ENCODE assay signal across 14 cellular contexts in genomic region chr1:232472485-232473041, GRCh38.
A peak's percentile ranks its signal among the peaks of the same experiment; 100 is the strongest.
DNase-seq lines count a peak whose midpoint lies in the region; ATAC-seq and TF ChIP-seq lines count a peak whose summit lies in the region.
"Had no signal": no experiment of that assay in that cellular context is flagged by ENCODE, and none has a peak within 500 bp of the region (broad histone marks: within the 10 kb centered on the region; RNA-seq: fewer than 3 reads in every experiment).

No MANE protein-coding gene starts in this region.

- H3K27ac Mint-ChIP-seq in nephron progenitor cell, result peak overlapping the region; percentile 10
- H3K27ac Mint-ChIP-seq in activated CD8-positive, alpha-beta T cell treated with anti-CD3 and anti-CD28 coated beads for 36 hours, result no peak overlapping the region
- H3K27ac Mint-ChIP-seq: activated naive CD8-positive, alpha-beta T cell; CD14-positive monocyte had no signal

- H3K9ac ChIP-seq in NT2/D1 (ENCODE audit: insufficient read length, low read depth), result no peak overlapping the region

- WGBS in esophagus squamous epithelium, 2 donors, result 61 to 66% methylated on average over 3 of the region's 3 CpGs

- DNase-seq in GM04503 (ENCODE audit: low read depth) (peak; percentile 47), NT2/D1 (ENCODE audit: low read depth, low spot score) (peak; percentile 44), esophagus squamous epithelium (lab: John Stamatoyannopoulos, UW) (no peak), nephron progenitor cell (no peak), ecto neural progenitor cell (ENCODE audit: low spot score) (no peak), dorsolateral prefrontal cortex (no peak)
- no peak for DNase-seq in activated CD8-positive, alpha-beta T cell treated with anti-CD3 and anti-CD28 coated beads for 36 hours
- DNase-seq: GDM1, NCI-H1105 treated with DMSO at 0.1 percent for 48 hours, NCI-H524 treated with DMSO at 0.1 percent for 48 hours had no signal

- H3K9me3 ChIP-seq in NT2/D1 (ENCODE audit: insufficient read depth, low read length) (no peaks in the 10 kb centered on the region), esophagus squamous epithelium (no peaks in the 10 kb centered on the region)

- POLR2A ChIA-PET in activated CD8-positive, alpha-beta T cell treated with anti-CD3 and anti-CD28 coated beads for 36 hours (lab: Charles Lee), result no interaction called here

- no peak for TF ChIP-seq POLR2A in esophagus squamous epithelium (IDR thresholded peaks at IDR 0.05)

- H3K9me3 Mint-ChIP-seq in nephron progenitor cell, result no peaks in the 10 kb centered on the region
- no peaks in the 10 kb centered on the region for H3K9me3 Mint-ChIP-seq in activated CD8-positive, alpha-beta T cell treated with anti-CD3 and anti-CD28 coated beads for 36 hours
- H3K9me3 Mint-ChIP-seq: CD14-positive monocyte had no signal

- CTCF ChIA-PET in activated CD8-positive, alpha-beta T cell treated with anti-CD3 and anti-CD28 coated beads for 36 hours (lab: Charles Lee), result no interaction called here

- TF ChIP-seq CTCF in esophagus squamous epithelium (IDR thresholded peaks at IDR 0.05) (no peak), nephron progenitor cell (IDR thresholded peaks at IDR 0.05) (no peak), dorsolateral prefrontal cortex (IDR thresholded peaks at IDR 0.05 in 54 of 56, conservative IDR thresholded peaks at IDR 0.05 in 2 of 56; ENCODE audit: low read depth in 1 of 56, partially characterized antibody in 56 of 56) (no peak)
- TF ChIP-seq CTCF in activated CD8-positive, alpha-beta T cell treated with anti-CD3 and anti-CD28 coated beads for 36 hours (IDR thresholded peaks at IDR 0.05), result no peak

- no peaks in the 10 kb centered on the region for H3K27me3 ChIP-seq in NT2/D1 (ENCODE audit: insufficient read depth, insufficient read length)
- H3K27me3 ChIP-seq in esophagus squamous epithelium, result no peaks in the 10 kb centered on the region
- H3K27me3 ChIP-seq in dorsolateral prefrontal cortex, result no peaks in the 10 kb centered on the region

- peaks cover 19% of the 10 kb centered on the region for H3K36me3 Mint-ChIP-seq in nephron progenitor cell (ENCODE audit: low read depth)
- H3K36me3 Mint-ChIP-seq in activated CD8-positive, alpha-beta T cell treated with anti-CD3 and anti-CD28 coated beads for 36 hours (ENCODE audit: low read depth), result peaks cover 2% of the 10 kb centered on the region
- H3K36me3 Mint-ChIP-seq: activated naive CD8-positive, alpha-beta T cell had no signal

- intact Hi-C loops in esophagus squamous epithelium (cut with DNase I) (no loop called here), dorsolateral prefrontal cortex (cut with DNase I) (no loop called here)
- intact Hi-C loops in activated CD8-positive, alpha-beta T cell treated with anti-CD3 and anti-CD28 coated beads for 36 hours (cut with micrococcal nuclease), result no loop called here

- H3K36me3 ChIP-seq in NT2/D1 (ENCODE audit: insufficient read depth, insufficient read length, low read length) (peaks cover 47% of the 10 kb centered on the region), esophagus squamous epithelium (peaks cover 0 to 79% (median 0%) of the 10 kb centered on the region in 3 donors)

- no peak overlapping the region for H3K4me3 Mint-ChIP-seq in nephron progenitor cell
- H3K4me3 Mint-ChIP-seq in activated CD8-positive, alpha-beta T cell treated with anti-CD3 and anti-CD28 coated beads for 36 hours, result no peak overlapping the region
- H3K4me3 Mint-ChIP-seq: activated naive CD8-positive, alpha-beta T cell; CD14-positive monocyte had no signal

- H3K4me3 ChIP-seq in NT2/D1 (ENCODE audit: insufficient read length, low read depth) (no peak overlapping the region), esophagus squamous epithelium (no peak overlapping the region), dorsolateral prefrontal cortex (no peak overlapping the region)

- H3K4me1 ChIP-seq in NT2/D1 (ENCODE audit: insufficient read depth, insufficient read length) (peaks cover 4% of the 10 kb centered on the region), esophagus squamous epithelium (peaks cover 0 to 22% (median 2%) of the 10 kb centered on the region in 3 donors)

- H3K4me1 Mint-ChIP-seq in nephron progenitor cell, result peaks cover 34% of the 10 kb centered on the region
- peaks cover 7% of the 10 kb centered on the region for H3K4me1 Mint-ChIP-seq in activated CD8-positive, alpha-beta T cell treated with anti-CD3 and anti-CD28 coated beads for 36 hours (ENCODE audit: low read depth)

- H3K27ac ChIP-seq in esophagus squamous epithelium, result peak overlapping the region in 3 of 4 donors; percentile 5 to 40 (median 6)
- H3K27ac ChIP-seq in dorsolateral prefrontal cortex, result peak overlapping the region in 2 of 59 donors; percentile 3 to 68
- H3K27ac ChIP-seq: RWPE1 had no signal

- no peaks in the 10 kb centered on the region for H3K27me3 Mint-ChIP-seq in nephron progenitor cell (ENCODE audit: low read depth, poor library complexity)
- no peaks in the 10 kb centered on the region for H3K27me3 Mint-ChIP-seq in activated CD8-positive, alpha-beta T cell treated with anti-CD3 and anti-CD28 coated beads for 36 hours
- H3K27me3 Mint-ChIP-seq: activated naive CD8-positive, alpha-beta T cell had no signal

- no peak for ATAC-seq in GM18520 (IDR thresholded peaks at IDR 0.05; ENCODE audit: unreplicated experiment)
- no peak for ATAC-seq in activated CD8-positive, alpha-beta T cell treated with anti-CD3 and anti-CD28 coated beads for 36 hours

Comparison
In these comparisons a context has a peak if more than half of its experiments do, and no peak if none do; other contexts are left out.
1. DNase-seq: peak in GM04503 (single experiment) and NT2/D1 (single experiment); none in esophagus squamous epithelium (single experiment), nephron progenitor cell (single experiment), ecto neural progenitor cell (single experiment), dorsolateral prefrontal cortex (0 of 10) and activated CD8-positive, alpha-beta T cell treated with anti-CD3 and anti-CD28 coated beads for 36 hours (single experiment).